In genomic region chr5:50465015-50465414, GRCh38 we compare ENCODE assay signal across 1 cellular context. TPM values are rescaled to one million over a fixed set of nuclear protein-coding genes. Genes with fewer than 3 reads are reported as not detected.
"Had no signal": no experiment of that assay in that cellular context is flagged by ENCODE, and none has a peak within 500 bp of the region (broad histone marks: within the 10 kb centered on the region; RNA-seq: fewer than 3 reads in every experiment).

No MANE protein-coding gene starts in this region.

RNA-seq across cellular contexts. Expression of gene EMB, which starts 23.9 kb away (rescaled TPM):
- total RNA-seq: endothelial cell of umbilical vein had no signal
- polyA plus RNA-seq: endothelial cell of umbilical vein had no signal
